ENCODE assay signal across 8 cellular contexts in genomic region chr6:30884521-30885480, GRCh38. TPM values are rescaled to one million over a fixed set of nuclear protein-coding genes. Genes with fewer than 3 reads are reported as not detected.
DNase-seq lines count a peak whose midpoint lies in the region; ATAC-seq, FAIRE-seq and TF ChIP-seq lines count a peak whose summit lies in the region.

No MANE protein-coding gene starts in this region.

- H3K27ac ChIP-seq in RWPE1 (peak overlapping the region; percentile 99), body of pancreas (peak overlapping the region; percentile 92 to 97 (median 96)), iPS-20b (ENCODE audit: low read length) (peak overlapping the region; percentile 91), sigmoid colon (peak overlapping the region; percentile 89 to 95 (median 94))

- intact Hi-C loops in body of pancreas (cut with DNase I), result no loop called here
- intact Hi-C loops in sigmoid colon (cut with DNase I), result loop anchor here (2.0 kb wide), 1 partner anchor 142 kb away; the partner anchor contains the start of gene FLOT1

- H3K4me3 ChIP-seq in AG04449 (ENCODE audit: low read depth, low read length) (peak overlapping the region; percentile 82), body of pancreas (peak overlapping the region; percentile 51 to 78), iPS-20b (ENCODE audit: low read length) (peak overlapping the region; percentile 63), sigmoid colon (peak overlapping the region; percentile 80 to 93 (median 87))

- no peak for FAIRE-seq in GM19239 (lab: Jason Lieb, UNC)

- 3 to 10% methylated on average over 7 to 50 of the region's 59 CpGs for WGBS in body of pancreas, 2 donors
- 2 to 7% methylated on average over 59 of the region's 59 CpGs for WGBS in sigmoid colon, 2 donors

- H3K9ac ChIP-seq in iPS-20b (ENCODE audit: low read depth, low read length), result peak overlapping the region; percentile 81; the same call in 1 of the 2 replicates

- POLR2A ChIA-PET in AG04449 (lab: Yijun Ruan, JAX), result interaction anchor here (0.6 to 1.0 kb wide), 4 partner anchors 38 to 145 kb away, joined by 3 to 5 read pairs (median 4); partner anchors contain the start of gene FLOT1
- POLR2A ChIA-PET in RWPE1 (lab: Yijun Ruan, JAX; ENCODE audit: low non-redundant PET), result interaction anchor here (0.6 to 1.3 kb wide), 3 partner anchors 23 to 29 kb away, joined by 3 to 4 read pairs (median 4); partner anchors contain the start of gene VARS2

- no peak for TF ChIP-seq CTCF in AG04449 (IDR thresholded peaks at IDR 0.05; ENCODE audit: insufficient read depth, low read length, missing control alignments)
- no peak for TF ChIP-seq CTCF in RWPE1 (conservative IDR thresholded peaks at IDR 0.05; ENCODE audit: low read depth)
- no peak for TF ChIP-seq CTCF in body of pancreas (IDR thresholded peaks at IDR 0.05)
- no peak for TF ChIP-seq CTCF in sigmoid colon (IDR thresholded peaks at IDR 0.05)

- TF ChIP-seq POLR2A in body of pancreas (IDR thresholded peaks at IDR 0.05) (peak in 2 of 3 donors; percentile 38 to 39), sigmoid colon (IDR thresholded peaks at IDR 0.05) (no peak)

- no peaks in the 10 kb centered on the region for H3K9me3 ChIP-seq in body of pancreas
- no peaks in the 10 kb centered on the region for H3K9me3 ChIP-seq in iPS-20b (ENCODE audit: insufficient read depth, low read depth, low read length)
- H3K9me3 ChIP-seq in sigmoid colon, result no peaks in the 10 kb centered on the region

- CTCF ChIA-PET in AG04449 (lab: Yijun Ruan, JAX), result interaction anchor here (1.0 to 13.1 kb wide), 17 partner anchors 8 to 206 kb away, joined by 3 to 472 read pairs (median 5); partner anchors contain the start of gene VARS2
- CTCF ChIA-PET in RWPE1 (lab: Yijun Ruan, JAX), result interaction anchor here (0.5 to 3.0 kb wide), 7 partner anchors 29 to 772 kb away, joined by 3 to 13 read pairs (median 4); partner anchors contain the start of gene VARS2

- no peak for DNase-seq in AG04449 (ENCODE audit: low read depth, low spot score)
- DNase-seq in GM19239 (ENCODE audit: insufficient read length, low spot score), result peak; percentile 67
- peak; percentile 60 for DNase-seq in RWPE1 (ENCODE audit: low spot score)
- peak; percentile 46 to 55 (median 54) for DNase-seq in body of pancreas
- peak; percentile 80 for DNase-seq in sigmoid colon
- no peak for DNase-seq in OCI-M2 (lab: John Stamatoyannopoulos, UW; ENCODE audit: unreplicated experiment)

- no peak for TF ChIP-seq EP300 in sigmoid colon (IDR thresholded peaks at IDR 0.05)

- H3K27me3 ChIP-seq in body of pancreas (no peaks in the 10 kb centered on the region), iPS-20b (ENCODE audit: insufficient read depth, low read length) (no peaks in the 10 kb centered on the region), sigmoid colon (no peaks in the 10 kb centered on the region)

- H3K36me3 ChIP-seq in body of pancreas (replicated peaks in 1 of 2; ENCODE audit: insufficient read depth in 1 of 2, low read depth in 2 of 2) (peaks cover 9% of the 10 kb centered on the region in 2 donors), iPS-20b (ENCODE audit: insufficient read depth, low read depth, low read length) (peaks cover 18% of the 10 kb centered on the region), sigmoid colon (peaks cover 0 to 11% (median 3%) of the 10 kb centered on the region in 4 donors)

- peaks cover 55% of the 10 kb centered on the region for H3K4me1 ChIP-seq in body of pancreas
- H3K4me1 ChIP-seq in iPS-20b (ENCODE audit: insufficient read depth, low read length), result peaks cover 40% of the 10 kb centered on the region
- H3K4me1 ChIP-seq in sigmoid colon, result peaks cover 0 to 46% (median 36%) of the 10 kb centered on the region in 4 donors

- ATAC-seq in body of pancreas (peak; percentile 2), GM21529 (IDR thresholded peaks at IDR 0.05; ENCODE audit: unreplicated experiment) (no peak)

RNA-seq across cellular contexts. Expression of gene DDR1, which starts 0.5 kb away (rescaled TPM):
- total RNA-seq in body of pancreas (10 to 100 TPM; 90.3 to 97.3 TPM), sigmoid colon (10 to 100 TPM in 2 of 4 donors, 1 to 10 TPM in 2; 7.9 to 25.2 (median 13.6) TPM)
- 100 to 1,000 TPM in 1 of 3 donors, 10 to 100 TPM in 2; 25.7 to 110 (median 27.0) TPM for polyA plus RNA-seq in sigmoid colon

RNA-seq across cellular contexts. Expression of gene GTF2H4, which starts 23.2 kb away (rescaled TPM):
- total RNA-seq in body of pancreas (10 to 100 TPM in 1 of 2 donors, under 1 TPM in 1; 0.66 to 27.2 TPM), sigmoid colon (10 to 100 TPM in 2 of 4 donors, 1 to 10 TPM in 2; 7.7 to 28.5 (median 13.1) TPM)
- polyA plus RNA-seq in sigmoid colon, result 10 to 100 TPM in 2 of 3 donors, 1 to 10 TPM in 1; 9.9 to 21.9 (median 12.6) TPM

RNA-seq across cellular contexts. Expression of gene VARS2, which starts 29.2 kb away (rescaled TPM):
- total RNA-seq in body of pancreas (10 to 100 TPM; 16.6 to 29.7 TPM), sigmoid colon (10 to 100 TPM in 1 of 4 donors, 1 to 10 TPM in 3; 6.7 to 13.0 (median 9.0) TPM)
- 10 to 100 TPM in 1 of 3 donors, 1 to 10 TPM in 2; 6.9 to 23.0 (median 7.8) TPM for polyA plus RNA-seq in sigmoid colon

RNA-seq across cellular contexts. Expression of gene SFTA2, which starts 47.2 kb away (rescaled TPM):
- total RNA-seq in body of pancreas (1 to 10 TPM in 1 of 2 donors, not detected in 1; 5.2 TPM), sigmoid colon (not detected)
- 1 to 10 TPM in 1 of 3 donors, not detected in 2; 3.6 TPM for polyA plus RNA-seq in sigmoid colon

RNA-seq across cellular contexts. Expression of gene MUCL3, which starts 56.0 kb away (rescaled TPM):
- under 1 TPM; under 0.01 to 0.52 TPM for total RNA-seq in body of pancreas
- total RNA-seq in sigmoid colon, result not detected
- polyA plus RNA-seq in sigmoid colon, result under 1 TPM in 1 of 3 donors, not detected in 2; under 0.01 TPM

Comparison
In these comparisons a context has a peak if more than half of its experiments do, and no peak if none do; other contexts are left out.
1. DNase-seq: peak in GM19239 (single experiment), RWPE1 (single experiment), body of pancreas (4 of 4) and sigmoid colon (single experiment); none in AG04449 (single experiment) and OCI-M2 (single experiment).
2. POLR2A ChIP-seq: peak in body of pancreas (2 of 3); none in sigmoid colon (0 of 2).
3. Peak in every context shown above with its lines, with median percentiles within 50 percentile points of each other: H3K4me3 ChIP-seq and H3K27ac ChIP-seq.